ENCODE assay signal across 16 cellular contexts in the genomic region with DNA sequence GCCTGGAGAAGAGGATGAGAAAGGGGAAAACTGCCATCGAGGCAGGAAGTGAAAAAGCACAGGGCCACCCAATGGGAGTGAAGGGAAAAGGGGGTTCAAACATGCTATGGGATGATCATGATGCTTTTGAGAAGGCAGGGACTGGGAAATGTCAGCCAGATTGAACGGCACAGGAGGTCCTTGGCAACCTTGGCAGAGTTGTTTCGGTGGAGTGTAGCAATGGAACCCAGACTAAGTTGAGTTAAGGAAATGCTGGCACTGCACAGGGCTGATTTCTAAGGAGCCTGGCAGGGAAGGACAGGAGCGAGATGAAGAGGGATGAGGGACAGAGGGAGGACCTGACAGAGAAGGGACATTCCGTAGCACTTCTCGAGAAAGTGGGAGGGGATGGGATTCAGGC.
A peak's percentile ranks its signal among the peaks of the same experiment; 100 is the strongest.
DNase-seq lines count a peak whose midpoint lies in the region; ATAC-seq and TF ChIP-seq lines count a peak whose summit lies in the region.
"Had no signal": no experiment of that assay in that cellular context is flagged by ENCODE, and none has a peak within 500 bp of the region (broad histone marks: within the 10 kb centered on the region; RNA-seq: fewer than 3 reads in every experiment).

No MANE protein-coding gene starts in this region.

- H3K4me3 Mint-ChIP-seq in activated T-cell treated with anti-CD3 and anti-CD28 coated beads, Interleukin-2, amount 50 U/mL, for 24 hours, result peak overlapping the region; percentile 64
- H3K4me3 Mint-ChIP-seq in activated CD8-positive, alpha-beta T cell treated with anti-CD3 and anti-CD28 coated beads for 36 hours, result peak overlapping the region; percentile 47
- peak overlapping the region; percentile 78 to 84 for H3K4me3 Mint-ChIP-seq in effector memory CD8-positive, alpha-beta T cell
- peak overlapping the region; percentile 64 to 77 for H3K4me3 Mint-ChIP-seq in stimulated activated naive CD8-positive, alpha-beta T cell treated with anti-CD3 and anti-CD28 coated beads, Interleukin-15, amount 100 ng/mL, for 72 hours

- no peak for ATAC-seq in activated CD8-positive, alpha-beta T cell treated with anti-CD3 and anti-CD28 coated beads for 36 hours
- no peak for ATAC-seq in effector memory CD8-positive, alpha-beta T cell (replicated peaks)
- no peak for ATAC-seq in stimulated activated naive CD8-positive, alpha-beta T cell treated with anti-CD3 and anti-CD28 coated beads, Interleukin-15, amount 100 ng/mL, for 72 hours
- no peak for ATAC-seq in HG03097 (IDR thresholded peaks at IDR 0.05; ENCODE audit: low FRiP score, unreplicated experiment)
- ATAC-seq: gastrocnemius medialis, left lung had no signal

- H3K27me3 Mint-ChIP-seq in activated T-cell treated with anti-CD3 and anti-CD28 coated beads, Interleukin-2, amount 50 U/mL, for 24 hours, result no peaks in the 10 kb centered on the region
- H3K27me3 Mint-ChIP-seq in activated CD8-positive, alpha-beta T cell treated with anti-CD3 and anti-CD28 coated beads for 36 hours, result no peaks in the 10 kb centered on the region
- H3K27me3 Mint-ChIP-seq in effector memory CD8-positive, alpha-beta T cell, result no peaks in the 10 kb centered on the region
- H3K27me3 Mint-ChIP-seq in stimulated activated naive CD8-positive, alpha-beta T cell treated with anti-CD3 and anti-CD28 coated beads, Interleukin-15, amount 100 ng/mL, for 72 hours, result no peaks in the 10 kb centered on the region

- TF ChIP-seq POLR2A in transverse colon (IDR thresholded peaks at IDR 0.05), result no peak

- H3K9me3 ChIP-seq in transverse colon, result no peaks in the 10 kb centered on the region
- H3K9me3 ChIP-seq: colonic mucosa, gastrocnemius medialis, left lung had no signal

- no peaks in the 10 kb centered on the region for H3K36me3 ChIP-seq in transverse colon
- H3K36me3 ChIP-seq: colonic mucosa, gastrocnemius medialis had no signal

- WGBS in transverse colon (ENCODE audit: low coverage in 1 of 2), 2 donors, result 84 to 91% methylated on average over 4 to 6 of the region's 6 CpGs

- H3K27ac ChIP-seq in RWPE1 (no peak overlapping the region), transverse colon (no peak overlapping the region)
- H3K27ac ChIP-seq: colonic mucosa, gastrocnemius medialis, VCaP had no signal

- CTCF ChIA-PET in activated CD8-positive, alpha-beta T cell treated with anti-CD3 and anti-CD28 coated beads for 36 hours (lab: Charles Lee), result interaction anchor here (1.0 to 3.6 kb wide), 6 partner anchors 9 to 63 kb away, joined by 3 to 24 read pairs (median 3); no protein-coding TSS in a partner anchor
- CTCF ChIA-PET in RWPE1 (lab: Yijun Ruan, JAX), result no interaction called here

- H3K27ac Mint-ChIP-seq in activated T-cell treated with anti-CD3 and anti-CD28 coated beads, Interleukin-2, amount 50 U/mL, for 24 hours, result peak overlapping the region; percentile 88
- peak overlapping the region; percentile 91 for H3K27ac Mint-ChIP-seq in activated CD8-positive, alpha-beta T cell treated with anti-CD3 and anti-CD28 coated beads for 36 hours
- H3K27ac Mint-ChIP-seq in effector memory CD8-positive, alpha-beta T cell, result peak overlapping the region; percentile 98 to 99
- peak overlapping the region; percentile 12 to 59 for H3K27ac Mint-ChIP-seq in stimulated activated naive CD8-positive, alpha-beta T cell treated with anti-CD3 and anti-CD28 coated beads, Interleukin-15, amount 100 ng/mL, for 72 hours

- no peak for DNase-seq in activated T-cell treated with anti-CD3 and anti-CD28 coated beads, Interleukin-2, amount 50 U/mL, for 24 hours
- no peak for DNase-seq in activated T-cell treated with anti-CD3 and anti-CD28 coated beads for 4 hours
- no peak for DNase-seq in activated CD8-positive, alpha-beta T cell treated with anti-CD3 and anti-CD28 coated beads for 36 hours
- DNase-seq in effector memory CD8-positive, alpha-beta T cell, result no peak
- no peak for DNase-seq in stimulated activated naive CD8-positive, alpha-beta T cell treated with anti-CD3 and anti-CD28 coated beads, Interleukin-15, amount 100 ng/mL, for 72 hours
- no peak for DNase-seq in RWPE1 (ENCODE audit: low spot score)
- DNase-seq in transverse colon, result no peak
- DNase-seq: activated CD8-positive, alpha-beta memory T cell treated with anti-CD3 and anti-CD28 coated beads, Interleukin-2, amount 50 U/mL, for 48 hours; colonic mucosa; EL; gastrocnemius medialis; left lung; OCI-M1 had no signal

- TF ChIP-seq CTCF in activated CD8-positive, alpha-beta T cell treated with anti-CD3 and anti-CD28 coated beads for 36 hours (IDR thresholded peaks at IDR 0.05), result no peak
- TF ChIP-seq CTCF in RWPE1 (conservative IDR thresholded peaks at IDR 0.05; ENCODE audit: low read depth) (no peak), transverse colon (IDR thresholded peaks at IDR 0.05) (no peak)

- TF ChIP-seq EP300 in transverse colon (IDR thresholded peaks at IDR 0.05; ENCODE audit: low read depth), result no peak

- H3K9me3 Mint-ChIP-seq in activated T-cell treated with anti-CD3 and anti-CD28 coated beads, Interleukin-2, amount 50 U/mL, for 24 hours, result no peaks in the 10 kb centered on the region
- H3K9me3 Mint-ChIP-seq in activated CD8-positive, alpha-beta T cell treated with anti-CD3 and anti-CD28 coated beads for 36 hours, result no peaks in the 10 kb centered on the region
- H3K9me3 Mint-ChIP-seq in effector memory CD8-positive, alpha-beta T cell, result peaks cover 0 to 1% of the 10 kb centered on the region in 2 donors
- no peaks in the 10 kb centered on the region for H3K9me3 Mint-ChIP-seq in stimulated activated naive CD8-positive, alpha-beta T cell treated with anti-CD3 and anti-CD28 coated beads, Interleukin-15, amount 100 ng/mL, for 72 hours

- in situ Hi-C loops in transverse colon (cut with MboI; ENCODE audit: low pct_ligation_motif_present in 1 of 4, low pct_unique_long_range_greater_than_20kb in 1 of 4, low sequenced_read_pairs in 3 of 4), result no loop called here

- H3K27me3 ChIP-seq in transverse colon, result no peaks in the 10 kb centered on the region
- H3K27me3 ChIP-seq: colonic mucosa, gastrocnemius medialis, left lung had no signal

- peaks cover 38% of the 10 kb centered on the region for H3K36me3 Mint-ChIP-seq in activated T-cell treated with anti-CD3 and anti-CD28 coated beads, Interleukin-2, amount 50 U/mL, for 24 hours (ENCODE audit: low read depth)
- H3K36me3 Mint-ChIP-seq in activated CD8-positive, alpha-beta T cell treated with anti-CD3 and anti-CD28 coated beads for 36 hours (ENCODE audit: low read depth), result peaks cover 49% of the 10 kb centered on the region
- peaks cover 55% of the 10 kb centered on the region for H3K36me3 Mint-ChIP-seq in effector memory CD8-positive, alpha-beta T cell (ENCODE audit: insufficient read depth)

- H3K4me1 Mint-ChIP-seq in activated T-cell treated with anti-CD3 and anti-CD28 coated beads, Interleukin-2, amount 50 U/mL, for 24 hours (ENCODE audit: low read depth), result peaks cover 96% of the 10 kb centered on the region
- H3K4me1 Mint-ChIP-seq in activated CD8-positive, alpha-beta T cell treated with anti-CD3 and anti-CD28 coated beads for 36 hours (ENCODE audit: low read depth), result peaks cover 95% of the 10 kb centered on the region
- H3K4me1 Mint-ChIP-seq in effector memory CD8-positive, alpha-beta T cell (ENCODE audit: low read depth in 2 of 2), result peaks cover 67 to 94% of the 10 kb centered on the region in 2 donors
- H3K4me1 Mint-ChIP-seq in stimulated activated naive CD8-positive, alpha-beta T cell treated with anti-CD3 and anti-CD28 coated beads, Interleukin-15, amount 100 ng/mL, for 72 hours, result peaks cover 89% of the 10 kb centered on the region

- H3K4me3 ChIP-seq in transverse colon, result no peak overlapping the region
- H3K4me3 ChIP-seq: colonic mucosa, gastrocnemius medialis, left lung, skin epidermis had no signal

- POLR2A ChIA-PET in activated CD8-positive, alpha-beta T cell treated with anti-CD3 and anti-CD28 coated beads for 36 hours (lab: Charles Lee), result interaction anchor here (0.7 to 2.0 kb wide), 6 partner anchors 10 to 100 kb away, joined by 3 to 12 read pairs (median 5); partner anchors contain the start of gene PIP4K2A
- POLR2A ChIA-PET in RWPE1 (lab: Yijun Ruan, JAX; ENCODE audit: low non-redundant PET), result no interaction called here

- H3K4me1 ChIP-seq in transverse colon, result peaks cover 4 to 17% (median 7%) of the 10 kb centered on the region in 4 donors

- intact Hi-C loops in activated CD8-positive, alpha-beta T cell treated with anti-CD3 and anti-CD28 coated beads for 36 hours (cut with micrococcal nuclease), result loop anchor here (5.0 kb wide), 1 partner anchor 34 kb away; no protein-coding TSS in a partner anchor
- intact Hi-C loops in transverse colon (cut with DNase I; ENCODE audit: low total_unique reads), result no loop called here

Comparison
In these comparisons a context has a peak if more than half of its experiments do, and no peak if none do; other contexts are left out.
1. H3K27ac Mint-ChIP-seq: peak in every context shown above with its lines; median percentile 98 in effector memory CD8-positive, alpha-beta T cell; 91 in activated CD8-positive, alpha-beta T cell treated with anti-CD3 and anti-CD28 coated beads for 36 hours; 88 in activated T-cell treated with anti-CD3 and anti-CD28 coated beads, Interleukin-2, amount 50 U/mL, for 24 hours; 36 in stimulated activated naive CD8-positive, alpha-beta T cell treated with anti-CD3 and anti-CD28 coated beads, Interleukin-15, amount 100 ng/mL, for 72 hours.